In the genomic region with DNA sequence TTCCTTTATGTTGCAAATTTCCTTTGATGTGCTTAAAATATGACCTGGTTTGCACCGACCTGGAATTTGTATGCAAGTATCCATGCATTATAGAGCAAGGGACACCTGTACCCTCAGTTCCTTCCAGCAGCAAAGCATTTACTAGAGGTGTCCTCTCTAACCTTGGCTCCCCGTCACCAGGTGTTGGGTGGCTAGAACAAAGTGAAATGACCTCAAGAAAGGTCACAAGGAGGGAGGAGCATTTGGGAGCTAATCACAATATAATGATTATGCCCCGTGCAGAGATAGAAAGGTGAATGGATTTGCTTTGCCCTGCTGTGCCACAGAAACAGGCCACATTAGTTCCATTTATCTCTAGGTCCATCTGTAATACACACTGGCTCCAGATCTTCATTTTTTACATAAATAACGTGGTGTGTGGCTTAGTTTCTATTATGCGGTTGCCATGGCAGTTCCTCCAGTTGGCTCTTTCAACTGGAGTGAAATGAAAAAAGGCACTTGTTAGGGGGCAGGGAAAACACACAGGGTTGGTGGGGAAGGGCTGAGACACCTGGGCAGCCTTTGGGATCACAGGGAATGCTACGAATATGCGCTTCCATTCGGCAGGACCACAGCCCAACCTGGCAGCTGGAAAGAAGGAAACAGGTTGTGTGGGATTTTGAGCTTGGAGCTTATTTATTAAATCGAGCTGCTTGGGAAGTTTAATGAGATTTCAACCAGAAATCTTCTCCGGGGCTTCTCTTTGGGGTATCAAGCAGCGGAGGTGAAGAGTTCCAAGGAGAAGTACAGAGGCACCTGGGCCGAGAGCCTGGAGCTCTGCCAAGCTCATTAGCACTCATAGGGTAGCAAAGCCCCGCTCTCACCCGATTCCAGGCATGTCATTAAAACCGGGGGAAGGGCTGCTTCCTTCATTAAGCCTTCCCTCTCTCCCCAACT, we compare ENCODE assay signal across 19 cellular contexts.
A peak's percentile ranks its signal among the peaks of the same experiment; 100 is the strongest.
DNase-seq lines count a peak whose midpoint lies in the region; ATAC-seq, FAIRE-seq and TF ChIP-seq lines count a peak whose summit lies in the region.
"Had no signal": no experiment of that assay in that cellular context is flagged by ENCODE, and none has a peak within 500 bp of the region (broad histone marks: within the 10 kb centered on the region; RNA-seq: fewer than 3 reads in every experiment).

No MANE protein-coding gene starts in this region.

- no peak for FAIRE-seq in H54 (lab: Jason Lieb, UNC)

- peaks cover 33% of the 10 kb centered on the region for H3K4me1 Mint-ChIP-seq in stimulated activated naive CD8-positive, alpha-beta T cell treated with anti-CD3 and anti-CD28 coated beads, Interleukin-15, amount 100 ng/mL, for 72 hours
- peaks cover 40% of the 10 kb centered on the region for H3K4me1 Mint-ChIP-seq in type B pancreatic cell (ENCODE audit: unreplicated experiment)

- no peak overlapping the region for H3K4me3 Mint-ChIP-seq in stimulated activated naive CD8-positive, alpha-beta T cell treated with anti-CD3 and anti-CD28 coated beads, Interleukin-15, amount 100 ng/mL, for 72 hours
- H3K4me3 Mint-ChIP-seq in type B pancreatic cell = no peak overlapping the region
- H3K4me3 Mint-ChIP-seq: activated naive CD4-positive, alpha-beta T cell treated with anti-CD3 and anti-CD28 coated beads for 36 hours had no signal

- TF ChIP-seq POLR2A in H54 (IDR thresholded peaks at IDR 0.05; ENCODE audit: low read depth, low read length) = no peak

- peak overlapping the region; percentile 54 to 72 for H3K27ac Mint-ChIP-seq in stimulated activated naive CD8-positive, alpha-beta T cell treated with anti-CD3 and anti-CD28 coated beads, Interleukin-15, amount 100 ng/mL, for 72 hours
- peak overlapping the region; percentile 60 for H3K27ac Mint-ChIP-seq in type B pancreatic cell
- H3K27ac Mint-ChIP-seq: activated naive CD4-positive, alpha-beta T cell treated with anti-CD3 and anti-CD28 coated beads for 36 hours had no signal

- DNase-seq in stimulated activated naive CD8-positive, alpha-beta T cell treated with anti-CD3 and anti-CD28 coated beads, Interleukin-15, amount 100 ng/mL, for 72 hours = no peak
- no peak for DNase-seq in stimulated activated naive CD8-positive, alpha-beta T cell treated with anti-CD3 and anti-CD28 coated beads, Interleukin-15, Interleukin-2, amounts not matched to agents 100 U/mL and 50 U/mL, for 24 hours
- DNase-seq in NCI-H524 (lab: John Stamatoyannopoulos, UW) = peak; percentile 16 to 79
- peak; percentile 56 for DNase-seq in iPS DF 19.7 (ENCODE audit: low read depth, low spot score)
- DNase-seq in type B pancreatic cell (ENCODE audit: extremely low spot score, unreplicated experiment) = no peak
- DNase-seq in H54 (ENCODE audit: insufficient read length, low spot score) = no peak
- no peak for DNase-seq in GOT3 (lab: John Stamatoyannopoulos, UW)
- DNase-seq: activated CD4-positive, alpha-beta T cell treated with anti-CD3 and anti-CD28 coated beads, Interleukin-2, amount 50 U/mL, for 48 hours; activated T-cell treated with anti-CD3 and anti-CD28 coated beads, Interleukin-2, amount 50 U/mL, for 1 hour; anterior cingulate cortex; CD8-positive, alpha-beta memory T cell; esophagus squamous epithelium; naive B cell; NCI-H187 treated with DMSO at 0.1 percent for 48 hours; stimulated activated CD4-positive, alpha-beta T cell treated with anti-CD3 and anti-CD28 coated beads, Interleukin-4, amount 100 ng/mL, for 24 hours; substantia nigra; SW 1271 had no signal

- H3K9me3 Mint-ChIP-seq in stimulated activated naive CD8-positive, alpha-beta T cell treated with anti-CD3 and anti-CD28 coated beads, Interleukin-15, amount 100 ng/mL, for 72 hours = no peaks in the 10 kb centered on the region
- H3K9me3 Mint-ChIP-seq in type B pancreatic cell = peaks cover 4% of the 10 kb centered on the region
- H3K9me3 Mint-ChIP-seq: activated naive CD4-positive, alpha-beta T cell treated with anti-CD3 and anti-CD28 coated beads for 36 hours; CD8-positive, alpha-beta memory T cell; naive B cell had no signal

- no peaks in the 10 kb centered on the region for H3K27me3 Mint-ChIP-seq in stimulated activated naive CD8-positive, alpha-beta T cell treated with anti-CD3 and anti-CD28 coated beads, Interleukin-15, amount 100 ng/mL, for 72 hours
- no peaks in the 10 kb centered on the region for H3K27me3 Mint-ChIP-seq in type B pancreatic cell
- H3K27me3 Mint-ChIP-seq: CD8-positive, alpha-beta memory T cell had no signal

- ATAC-seq in stimulated activated naive CD8-positive, alpha-beta T cell treated with anti-CD3 and anti-CD28 coated beads, Interleukin-15, amount 100 ng/mL, for 72 hours = no peak
- no peak for ATAC-seq in stimulated activated naive CD8-positive, alpha-beta T cell treated with anti-CD3 and anti-CD28 coated beads, Interleukin-15, Interleukin-2, amounts not matched to agents 100 U/mL and 50 U/mL, for 24 hours
- ATAC-seq in GM19397 (IDR thresholded peaks at IDR 0.05; ENCODE audit: unreplicated experiment) = no peak

- TF ChIP-seq CTCF in type B pancreatic cell (conservative IDR thresholded peaks at IDR 0.05) = no peak

- peaks cover 13% of the 10 kb centered on the region for H3K36me3 Mint-ChIP-seq in type B pancreatic cell
- H3K36me3 Mint-ChIP-seq: naive B cell had no signal

Comparison
In these comparisons a context has a peak if more than half of its experiments do, and no peak if none do; other contexts are left out.
1. DNase-seq: peak in NCI-H524 (2 of 2) and iPS DF 19.7 (single experiment); none in stimulated activated naive CD8-positive, alpha-beta T cell treated with anti-CD3 and anti-CD28 coated beads, Interleukin-15, amount 100 ng/mL, for 72 hours (0 of 2), stimulated activated naive CD8-positive, alpha-beta T cell treated with anti-CD3 and anti-CD28 coated beads, Interleukin-15, Interleukin-2, amounts not matched to agents 100 U/mL and 50 U/mL, for 24 hours (single experiment), type B pancreatic cell (single experiment), H54 (single experiment) and GOT3 (single experiment).